ENCODE assay signal across 16 cellular contexts in the genomic region with DNA sequence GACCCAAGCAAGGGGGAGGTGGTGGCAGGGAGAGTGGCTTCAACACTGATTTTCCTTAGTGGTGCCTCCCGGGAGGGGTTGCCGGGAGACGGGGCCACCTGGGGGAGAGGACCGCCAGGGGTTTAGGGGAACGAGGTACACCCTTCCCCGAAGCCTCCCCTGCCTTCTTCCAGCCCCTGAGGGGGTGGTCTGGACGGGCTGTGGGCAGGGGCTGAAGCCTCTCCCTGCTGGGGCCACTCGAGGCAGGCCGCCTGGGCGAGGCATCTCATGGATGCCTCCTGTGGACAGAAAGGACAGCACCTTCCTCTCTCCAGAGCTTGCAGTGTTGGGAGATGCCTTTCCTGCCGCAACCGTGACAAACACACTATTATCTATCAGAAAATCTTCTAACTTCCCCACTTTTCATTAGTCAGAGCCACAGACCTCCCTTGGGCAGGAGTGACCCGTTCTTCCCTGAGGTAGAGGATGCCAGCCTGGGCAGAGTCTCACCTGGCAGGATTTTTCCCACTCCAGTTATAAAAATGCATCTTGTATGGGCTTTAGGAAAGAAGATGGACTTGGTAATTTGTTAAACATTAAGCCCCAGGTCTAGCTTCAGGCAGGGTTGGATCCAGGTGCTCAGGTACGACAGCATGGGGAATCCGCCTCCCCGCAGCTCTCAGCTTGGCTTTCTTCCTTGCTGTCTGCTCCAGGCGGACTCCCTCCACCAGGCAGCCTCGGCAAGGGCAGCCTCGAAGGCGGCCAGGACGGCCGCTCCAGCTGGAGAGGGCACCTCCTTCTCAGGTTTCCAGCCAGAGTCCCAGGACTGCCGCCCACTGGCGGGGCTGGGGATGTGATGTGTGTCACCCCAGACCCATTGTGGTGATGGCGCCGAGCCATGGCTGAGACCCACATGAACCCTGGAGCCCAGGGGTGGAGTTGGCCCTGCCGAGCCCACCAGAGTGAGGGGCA. TPM values are rescaled to one million over a fixed set of nuclear protein-coding genes. Genes with fewer than 3 reads are reported as not detected.
DNase-seq lines count a peak whose midpoint lies in the region; ATAC-seq and TF ChIP-seq lines count a peak whose summit lies in the region.
"Had no signal": no experiment of that assay in that cellular context is flagged by ENCODE, and none has a peak within 500 bp of the region (broad histone marks: within the 10 kb centered on the region; RNA-seq: fewer than 3 reads in every experiment).

No MANE protein-coding gene starts in this region.

- H3K4me1 Mint-ChIP-seq in CD8-positive, alpha-beta memory T cell = no peaks in the 10 kb centered on the region
- no peaks in the 10 kb centered on the region for H3K4me1 Mint-ChIP-seq in naive thymus-derived CD4-positive, alpha-beta T cell
- H3K4me1 Mint-ChIP-seq: activated CD4-positive, alpha-beta T cell treated with anti-CD3 and anti-CD28 coated beads for 36 hours had no signal

- POLR2A ChIA-PET in CD8-positive, alpha-beta memory T cell (lab: Charles Lee) = no interaction called here
- POLR2A ChIA-PET in naive thymus-derived CD4-positive, alpha-beta T cell (lab: Charles Lee) = no interaction called here

- H3K9me3 Mint-ChIP-seq in CD8-positive, alpha-beta memory T cell = no peaks in the 10 kb centered on the region
- no peaks in the 10 kb centered on the region for H3K9me3 Mint-ChIP-seq in naive thymus-derived CD4-positive, alpha-beta T cell
- H3K9me3 Mint-ChIP-seq: dendritic cell treated with granulocyte-macrophage colony-stimulating factor and Interleukin-4, amounts not matched to agents 40 ng/mL and 50 ng/mL, for 4 days had no signal

- H3K4me2 ChIP-seq in OCI-LY1 (ENCODE audit: low read length) (no peak overlapping the region), osteoblast (ENCODE audit: insufficient read depth, low read length) (no peak overlapping the region)

- H3K4me3 ChIP-seq in OCI-LY1 (ENCODE audit: low read depth, low read length, poor library complexity, severe bottlenecking) (no peak overlapping the region), osteoblast (ENCODE audit: insufficient read depth, low read length) (no peak overlapping the region)
- no peak overlapping the region for H3K4me3 ChIP-seq in CD8-positive, alpha-beta memory T cell (ENCODE audit: low read length)
- H3K4me3 ChIP-seq in naive thymus-derived CD4-positive, alpha-beta T cell (ENCODE audit: low read length) = no peak overlapping the region

- CTCF ChIA-PET in CD8-positive, alpha-beta memory T cell (lab: Charles Lee) = no interaction called here
- CTCF ChIA-PET in naive thymus-derived CD4-positive, alpha-beta T cell (lab: Charles Lee) = no interaction called here

- no peak overlapping the region for H3K9ac ChIP-seq in OCI-LY1 (ENCODE audit: low read length)

- H4K20me1 ChIP-seq in OCI-LY1 (ENCODE audit: insufficient read depth, low read length) (no peaks in the 10 kb centered on the region), osteoblast (ENCODE audit: insufficient read depth, low read length) (peaks cover 17% of the 10 kb centered on the region)

- H3K79me2 ChIP-seq in OCI-LY1 (ENCODE audit: insufficient read depth, low read length) (no peaks in the 10 kb centered on the region), osteoblast (ENCODE audit: insufficient read depth, low read length) (no peaks in the 10 kb centered on the region)

- H3K27me3 Mint-ChIP-seq in CD8-positive, alpha-beta memory T cell = no peaks in the 10 kb centered on the region
- peaks cover 0 to 9% (median 0%) of the 10 kb centered on the region in 5 donors for H3K27me3 Mint-ChIP-seq in naive thymus-derived CD4-positive, alpha-beta T cell

- peak; percentile 30 for TF ChIP-seq CTCF in OCI-LY1 (IDR thresholded peaks at IDR 0.05; ENCODE audit: low read length)
- peak; percentile 5 for TF ChIP-seq CTCF in osteoblast (IDR thresholded peaks at IDR 0.05; ENCODE audit: extremely low read depth, low read depth, low read length)

- no peak overlapping the region for H3K4me3 Mint-ChIP-seq in CD8-positive, alpha-beta memory T cell
- H3K4me3 Mint-ChIP-seq in naive thymus-derived CD4-positive, alpha-beta T cell = peak overlapping the region in 1 of 10 donors; percentile 43
- H3K4me3 Mint-ChIP-seq: activated CD4-positive, alpha-beta T cell treated with anti-CD3 and anti-CD28 coated beads for 36 hours; dendritic cell treated with granulocyte-macrophage colony-stimulating factor and Interleukin-4, amounts not matched to agents 40 ng/mL and 50 ng/mL, for 4 days had no signal

- no peaks in the 10 kb centered on the region for H3F3A ChIP-seq in OCI-LY1 (ENCODE audit: insufficient read depth, low read length)

- no peak for ATAC-seq in naive thymus-derived CD4-positive, alpha-beta T cell
- ATAC-seq: activated CD4-positive, alpha-beta T cell treated with anti-CD3 and anti-CD28 coated beads for 36 hours had no signal

- H2AFZ ChIP-seq in OCI-LY1 (ENCODE audit: low read length) (no peak overlapping the region), osteoblast (ENCODE audit: low read length) (no peak overlapping the region)

- H3K9me2 ChIP-seq in OCI-LY1 (ENCODE audit: low read depth, low read length) = no peaks in the 10 kb centered on the region

- H3K27ac Mint-ChIP-seq in CD8-positive, alpha-beta memory T cell = no peak overlapping the region
- H3K27ac Mint-ChIP-seq in naive thymus-derived CD4-positive, alpha-beta T cell = no peak overlapping the region
- H3K27ac Mint-ChIP-seq: activated CD4-positive, alpha-beta T cell treated with anti-CD3 and anti-CD28 coated beads for 36 hours; dendritic cell treated with granulocyte-macrophage colony-stimulating factor and Interleukin-4, amounts not matched to agents 40 ng/mL and 50 ng/mL, for 4 days had no signal

- DNase-seq in NCI-H82 (lab: John Stamatoyannopoulos, UW) = peak; percentile 62
- no peak for DNase-seq in NCI-H82 treated with DMSO at 0.1 percent for 48 hours (lab: John Stamatoyannopoulos, UW; ENCODE audit: unreplicated experiment)
- DNase-seq in dermis blood vessel endothelial cell = peak; percentile 50
- peak; percentile 93 for DNase-seq in osteoblast (ENCODE audit: insufficient read length, low spot score, missing footprints)
- no peak for DNase-seq in CD8-positive, alpha-beta memory T cell
- DNase-seq in HPDE6-E6E7 (ENCODE audit: extremely low spot score) = no peak
- no peak for DNase-seq in naive thymus-derived CD4-positive, alpha-beta T cell
- DNase-seq: activated CD4-positive, alpha-beta T cell treated with anti-CD3 and anti-CD28 coated beads for 36 hours; activated naive CD4-positive, alpha-beta T cell treated with anti-CD3 and anti-CD28 coated beads, Interleukin-2, amount 50 U/mL, for 16 hours; GDM1; NCI-H2171 had no signal

- H3K4me1 ChIP-seq in OCI-LY1 (ENCODE audit: insufficient read depth, low read length, severe bottlenecking) (no peaks in the 10 kb centered on the region), osteoblast (ENCODE audit: insufficient read depth, low read length) (peaks cover 6% of the 10 kb centered on the region)
- H3K4me1 ChIP-seq in CD8-positive, alpha-beta memory T cell (ENCODE audit: insufficient read depth, low read length) = no peaks in the 10 kb centered on the region
- H3K4me1 ChIP-seq in naive thymus-derived CD4-positive, alpha-beta T cell (ENCODE audit: control insufficient read depth in 2 of 2, insufficient read depth in 2 of 2, low read length in 2 of 2) = no peaks in the 10 kb centered on the region

- H3K27me3 ChIP-seq in OCI-LY1 (ENCODE audit: insufficient read depth, low read length) = no peaks in the 10 kb centered on the region
- peaks cover 14% of the 10 kb centered on the region for H3K27me3 ChIP-seq in osteoblast (ENCODE audit: insufficient read depth, low read length)
- H3K27me3 ChIP-seq in CD8-positive, alpha-beta memory T cell (ENCODE audit: insufficient read depth, low read length, poor library complexity, severe bottlenecking) = peaks cover 12% of the 10 kb centered on the region
- no peaks in the 10 kb centered on the region for H3K27me3 ChIP-seq in naive thymus-derived CD4-positive, alpha-beta T cell (ENCODE audit: control insufficient read depth in 2 of 2, insufficient read depth in 2 of 2, low read length in 2 of 2)

- H3K27ac ChIP-seq in OCI-LY1 (ENCODE audit: low read depth, low read length, poor library complexity, severe bottlenecking) = no peak overlapping the region
- no peak overlapping the region for H3K27ac ChIP-seq in osteoblast (ENCODE audit: low read depth, low read length)
- H3K27ac ChIP-seq in CD8-positive, alpha-beta memory T cell (ENCODE audit: low read depth, low read length) = no peak overlapping the region
- H3K27ac ChIP-seq in naive thymus-derived CD4-positive, alpha-beta T cell (ENCODE audit: low read depth, low read length) = no peak overlapping the region

- intact Hi-C loops in naive thymus-derived CD4-positive, alpha-beta T cell (cut with micrococcal nuclease) = no loop called here

- no peaks in the 10 kb centered on the region for H3K9me3 ChIP-seq in OCI-LY1 (ENCODE audit: low read length)
- no peaks in the 10 kb centered on the region for H3K9me3 ChIP-seq in osteoblast (ENCODE audit: low read depth, low read length)
- no peaks in the 10 kb centered on the region for H3K9me3 ChIP-seq in CD8-positive, alpha-beta memory T cell (ENCODE audit: low read length)
- no peaks in the 10 kb centered on the region for H3K9me3 ChIP-seq in naive thymus-derived CD4-positive, alpha-beta T cell (ENCODE audit: control insufficient read depth in 2 of 3, low read length in 3 of 3)

- H3K36me3 ChIP-seq in OCI-LY1 (ENCODE audit: insufficient read depth, low read length) (no peaks in the 10 kb centered on the region), osteoblast (ENCODE audit: insufficient read depth, low read length) (no peaks in the 10 kb centered on the region)
- no peaks in the 10 kb centered on the region for H3K36me3 ChIP-seq in CD8-positive, alpha-beta memory T cell (ENCODE audit: insufficient read depth, low read length)
- no peaks in the 10 kb centered on the region for H3K36me3 ChIP-seq in naive thymus-derived CD4-positive, alpha-beta T cell (ENCODE audit: control insufficient read depth in 2 of 3, insufficient read depth in 3 of 3, low read length in 3 of 3)

- peaks cover 0 to 2% (median 0%) of the 10 kb centered on the region in 3 donors for H3K36me3 Mint-ChIP-seq in CD8-positive, alpha-beta memory T cell
- no peaks in the 10 kb centered on the region for H3K36me3 Mint-ChIP-seq in naive thymus-derived CD4-positive, alpha-beta T cell

RNA-seq across cellular contexts. Expression of a gene that starts 11.0 kb away (rescaled TPM):
- total RNA-seq in dermis blood vessel endothelial cell (not detected in 2 replicates), osteoblast (not detected in 2 replicates)
- total RNA-seq in CD8-positive, alpha-beta memory T cell = not detected
- not detected for polyA plus RNA-seq in CD8-positive, alpha-beta memory T cell
- not detected for total RNA-seq in naive thymus-derived CD4-positive, alpha-beta T cell
- not detected for polyA plus RNA-seq in naive thymus-derived CD4-positive, alpha-beta T cell
- total RNA-seq: activated CD4-positive, alpha-beta T cell treated with anti-CD3 and anti-CD28 coated beads for 36 hours; glomerular endothelial cell; mesenteric fat pad; renal cortical epithelial cell had no signal

RNA-seq across cellular contexts. Expression of a gene that starts 26.3 kb away (rescaled TPM):
- total RNA-seq in dermis blood vessel endothelial cell (19.3 and 26.7 TPM in 2 replicates), osteoblast (22.1 and 25.0 TPM in 2 replicates)
- total RNA-seq in CD8-positive, alpha-beta memory T cell = 10 to 100 TPM; 44.6 to 45.9 TPM
- 19.0 TPM for polyA plus RNA-seq in CD8-positive, alpha-beta memory T cell
- total RNA-seq in naive thymus-derived CD4-positive, alpha-beta T cell = 10 to 100 TPM; 20.4 to 51.5 (median 41.8) TPM
- 10 to 100 TPM; 18.2 to 31.8 TPM for polyA plus RNA-seq in naive thymus-derived CD4-positive, alpha-beta T cell

RNA-seq across cellular contexts. Expression of a gene that starts 29.2 kb away (rescaled TPM):
- 28.9 and 35.7 TPM in 2 replicates for total RNA-seq in dermis blood vessel endothelial cell
- 35.8 and 39.8 TPM in 2 replicates for total RNA-seq in osteoblast
- total RNA-seq in CD8-positive, alpha-beta memory T cell = 10 to 100 TPM; 24.5 to 24.7 TPM
- polyA plus RNA-seq in CD8-positive, alpha-beta memory T cell = 24.6 TPM
- total RNA-seq in naive thymus-derived CD4-positive, alpha-beta T cell = 10 to 100 TPM; 37.6 to 80.8 (median 69.3) TPM
- 10 to 100 TPM; 14.6 to 23.4 TPM for polyA plus RNA-seq in naive thymus-derived CD4-positive, alpha-beta T cell

Comparison
In these comparisons a context has a peak if more than half of its experiments do, and no peak if none do; other contexts are left out.
1. DNase-seq: peak in NCI-H82 (single experiment), dermis blood vessel endothelial cell (single experiment) and osteoblast (single experiment); none in NCI-H82 treated with DMSO at 0.1 percent for 48 hours (single experiment), CD8-positive, alpha-beta memory T cell (0 of 5), HPDE6-E6E7 (single experiment) and naive thymus-derived CD4-positive, alpha-beta T cell (0 of 9).